1 cellular context compared by ENCODE assay signal in genomic region chr22:41688365-41689211, GRCh38.
TF ChIP-seq lines count a peak whose summit lies in the region.

SNU13 (minus strand) TSS chr22:41688867; CDS start chr22:41688796, 71 bp downstream.

TF ChIP-seq in HepG2, 621 proteins besides CTCF, POLR2A, EP300 and RAD21 (continued from another document and continues in another):
- TF ChIP-seq ZNF770 (CRISPR knock-in tag; IDR thresholded peaks at IDR 0.05) (no peak), THAP9 (CRISPR knock-in tag; IDR thresholded peaks at IDR 0.05; ENCODE audit: borderline replicate concordance) (peak; percentile 89), CCDC6 (CRISPR knock-in tag; IDR thresholded peaks at IDR 0.05) (peak; percentile 35; the same call in 1 of the 2 replicates), ATF3 (CRISPR knock-in tag; IDR thresholded peaks at IDR 0.05) (no peak), ZNF780A (CRISPR knock-in tag; IDR thresholded peaks at IDR 0.05) (peak; percentile 71; the same call in 1 of the 2 replicates), HMGXB4 (CRISPR knock-in tag; IDR thresholded peaks at IDR 0.05; ENCODE audit: borderline replicate concordance in 1 of 2, low read depth in 1 of 2) (peak; percentile 77 to 84; a peak in 3 of 4 replicates), TBX2 (CRISPR knock-in tag; IDR thresholded peaks at IDR 0.05; ENCODE audit: borderline replicate concordance) (peak; percentile 62; the same call in 1 of the 2 replicates), ZBTB21 (CRISPR knock-in tag; IDR thresholded peaks at IDR 0.05) (peak; percentile 98), ZFX (CRISPR knock-in tag; IDR thresholded peaks at IDR 0.05; ENCODE audit: low read depth) (peak; percentile 74; the same call in 1 of the 2 replicates), AGO1 (IDR thresholded peaks at IDR 0.05; ENCODE audit: low read depth, low read length, poor library complexity, severe bottlenecking) (no peak), TAF1 (CRISPR knock-in tag; IDR thresholded peaks at IDR 0.05) (peak; percentile 88), ARHGAP35 (CRISPR knock-in tag; IDR thresholded peaks at IDR 0.05; ENCODE audit: borderline replicate concordance) (0 out of 2 replicates have a peak, but pooled peaks have one; percentile 36), ZBTB43 (CRISPR knock-in tag; conservative IDR thresholded peaks at IDR 0.05) (peak; percentile 42; the same call in 1 of the 2 replicates), MIXL1 (CRISPR knock-in tag; IDR thresholded peaks at IDR 0.05) (0 out of 2 replicates have a peak, but pooled peaks have one; percentile 66), ZNF781 (CRISPR knock-in tag; IDR thresholded peaks at IDR 0.05; ENCODE audit: borderline replicate concordance, not compliant biosample characterization) (peak; percentile 19), ZBTB2 (CRISPR knock-in tag; IDR thresholded peaks at IDR 0.05; ENCODE audit: low read depth) (peak; percentile 76), CBFB (CRISPR knock-in tag; IDR thresholded peaks at IDR 0.05) (peak; percentile 85), ZNF430 (CRISPR knock-in tag; IDR thresholded peaks at IDR 0.05) (peak; percentile 96), ZGPAT (CRISPR knock-in tag; IDR thresholded peaks at IDR 0.05) (peak; percentile 70; the same call in 1 of the 2 replicates), IKZF5 (CRISPR knock-in tag; IDR thresholded peaks at IDR 0.05) (peak; percentile 37; the same call in 1 of the 2 replicates), KLF6 (CRISPR knock-in tag; IDR thresholded peaks at IDR 0.05) (peak; percentile 75; the same call in 1 of the 2 replicates), LCORL (IDR thresholded peaks at IDR 0.05) (no peak), LCORL (CRISPR knock-in tag; IDR thresholded peaks at IDR 0.05) (peak; percentile 83), ZBTB44 (CRISPR knock-in tag; IDR thresholded peaks at IDR 0.05) (no peak), ZNF318 (CRISPR knock-in tag; IDR thresholded peaks at IDR 0.05) (no peak; the same call in 1 of the 2 replicates), HDAC1 (CRISPR knock-in tag; IDR thresholded peaks at IDR 0.05) (peak; percentile 92), ZNF629 (CRISPR knock-in tag; conservative IDR thresholded peaks at IDR 0.05) (no peak), ZFP37 (CRISPR knock-in tag; IDR thresholded peaks at IDR 0.05; ENCODE audit: borderline replicate concordance) (no peak; the same call in 1 of the 2 replicates), CHD4 (IDR thresholded peaks at IDR 0.05; ENCODE audit: borderline replicate concordance, low read length) (0 out of 2 replicates have a peak, but pooled peaks have one; percentile 36), ARNT2 (CRISPR knock-in tag; IDR thresholded peaks at IDR 0.05; ENCODE audit: low read depth) (peak; percentile 82), MAFG (CRISPR knock-in tag; IDR thresholded peaks at IDR 0.05) (no peak; the same call in 1 of the 2 replicates)
